In the genomic region with DNA sequence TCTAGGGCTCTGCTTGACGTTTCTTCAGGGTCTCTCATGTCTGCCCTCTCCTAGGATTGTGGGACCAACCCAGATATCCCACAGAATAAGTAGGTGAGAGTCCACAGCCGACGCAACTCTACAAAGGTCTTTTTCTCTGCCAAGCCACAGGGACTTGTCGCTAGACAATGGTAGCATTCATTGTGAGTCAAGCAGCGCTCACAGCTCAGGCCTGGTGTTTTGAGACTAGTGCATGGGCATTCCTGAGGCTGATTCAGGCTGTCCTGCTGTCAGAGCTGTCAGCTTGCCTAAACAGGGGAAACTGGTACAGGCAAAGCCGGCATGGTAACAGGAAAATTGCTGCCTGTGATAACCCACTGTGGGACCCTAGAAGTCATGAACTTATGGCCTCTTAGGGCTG, we compare ENCODE assay signal across 22 cellular contexts.
"Had no signal": no experiment of that assay in that cellular context is flagged by ENCODE, and none has a peak within 500 bp of the region (broad histone marks: within the 10 kb centered on the region; RNA-seq: fewer than 3 reads in every experiment).

No MANE protein-coding gene starts in this region.

- ATAC-seq: heart right ventricle; left cardiac atrium; lower lobe of right lung; natural killer cell treated with Interleukin-12 subunit alpha and Interleukin-12 subunit beta and Interleukin-15 and Interleukin-18, amount 100 ng/mL, for 72 hours; right lobe of liver; stimulated activated naive B cell treated with anti-CD40 and anti-IgM and Interleukin-4, amounts not matched to agents 10 μg/mL and 1 μg/mL and 100 μg/mL, for 72 hours; stimulated activated naive CD8-positive, alpha-beta T cell treated with anti-CD3 and anti-CD28 coated beads, Interleukin-15, amount 100 ng/mL, for 72 hours had no signal

- H3K36me3 ChIP-seq: colonic mucosa, heart right ventricle, left ventricle myocardium inferior, lower lobe of right lung, neural progenitor cell, ovary, right lobe of liver, spleen had no signal

- H3K4me3 ChIP-seq: colonic mucosa, heart right ventricle, left ventricle myocardium inferior, lower lobe of right lung, neural progenitor cell, ovary, right lobe of liver, spleen had no signal

- H3K27me3 ChIP-seq: colonic mucosa, heart right ventricle, neural progenitor cell, ovary, right lobe of liver, spleen had no signal

- DNase-seq: cerebellar nuclear complex; colonic mucosa; dermis blood vessel endothelial cell; erythroblast; foreskin melanocyte; heart right ventricle; left cardiac atrium; left ventricle myocardium inferior; lower lobe of right lung; mesenchymal stem cell; midbrain; ovary; right lobe of liver; spleen; stimulated activated CD4-positive, alpha-beta T cell treated with anti-CD3 and anti-CD28 coated beads, Interleukin-15, amount 100 ng/mL, for 24 hours; stimulated activated CD4-positive, alpha-beta T cell treated with anti-CD3 and anti-CD28 coated beads, Interleukin-1b, Interleukin-23, amount 100 ng/mL, for 48 hours; stimulated activated CD4-positive, alpha-beta T cell treated with anti-CD3 and anti-CD28 coated beads, Interleukin-4, amount 100 ng/mL, for 4 hours; stimulated activated naive B cell treated with anti-CD40 and anti-IgM and Interleukin-4, amounts not matched to agents 10 μg/mL and 1 μg/mL and 100 μg/mL, for 72 hours; stimulated activated naive CD8-positive, alpha-beta T cell treated with anti-CD3 and anti-CD28 coated beads, Interleukin-15, amount 100 ng/mL, for 72 hours; trophoblast cell had no signal

- H3K27ac ChIP-seq: colonic mucosa, heart right ventricle, left ventricle myocardium inferior, lower lobe of right lung, neural progenitor cell, ovary, right lobe of liver, spleen had no signal

- H3K9me3 ChIP-seq: colonic mucosa, heart right ventricle, left ventricle myocardium inferior, lower lobe of right lung, ovary, right lobe of liver, spleen had no signal
